ENCODE assay signal across 8 cellular contexts in genomic region chr16:54285414-54286066, GRCh38. TPM values are rescaled to one million over a fixed set of nuclear protein-coding genes. Genes with fewer than 3 reads are reported as not detected.
DNase-seq lines count a peak whose midpoint lies in the region; ATAC-seq and TF ChIP-seq lines count a peak whose summit lies in the region.

No MANE protein-coding gene starts in this region.

- peaks cover 64% of the 10 kb centered on the region for H3K27me3 Mint-ChIP-seq in CD4-positive, alpha-beta T cell

- DNase-seq in NCI-H748 (lab: John Stamatoyannopoulos, UW; ENCODE audit: unreplicated experiment) (peak; percentile 41), NCI-H748 treated with DMSO at 0.1 percent for 48 hours (lab: John Stamatoyannopoulos, UW) (no peak), fibroblast of villous mesenchyme (ENCODE audit: low read depth) (peak; percentile 32), sciatic nerve (ENCODE audit: low spot score) (peak; percentile 55)
- no peak for DNase-seq in CD4-positive, alpha-beta T cell

- no peaks in the 10 kb centered on the region for H3K9me3 Mint-ChIP-seq in CD4-positive, alpha-beta T cell

- no peaks in the 10 kb centered on the region for H3K36me3 Mint-ChIP-seq in CD4-positive, alpha-beta T cell (ENCODE audit: low read depth)

- no peak for TF ChIP-seq CTCF in fibroblast of villous mesenchyme (IDR thresholded peaks at IDR 0.05; ENCODE audit: insufficient read depth, low read depth, low read length)
- no peak for TF ChIP-seq CTCF in CD4-positive, alpha-beta T cell (IDR thresholded peaks at IDR 0.05)

- peaks cover 25% of the 10 kb centered on the region for H3K4me1 Mint-ChIP-seq in CD4-positive, alpha-beta T cell (ENCODE audit: low read depth)

- peak; percentile 37 for ATAC-seq in SK-N-SH treated with all-trans-retinoic acid at 6 μM for 48 hours
- peak; percentile 8 for ATAC-seq in sciatic nerve
- no peak for ATAC-seq in HG03280 (IDR thresholded peaks at IDR 0.05; ENCODE audit: unreplicated experiment)
- no peak for ATAC-seq in CD4-positive, alpha-beta T cell (ENCODE audit: poor library complexity)
- no peak for ATAC-seq in HG02642 (IDR thresholded peaks at IDR 0.05; ENCODE audit: poor library complexity, unreplicated experiment)

- no peaks in the 10 kb centered on the region for H3K9me3 ChIP-seq in CD4-positive, alpha-beta T cell (ENCODE audit: control insufficient read depth, low read length)

- no peak overlapping the region for H3K27ac ChIP-seq in CD4-positive, alpha-beta T cell (ENCODE audit: low read depth, low read length)

- no peak overlapping the region for H3K27ac Mint-ChIP-seq in CD4-positive, alpha-beta T cell

- intact Hi-C loops in sciatic nerve (cut with DNase I): no loop called here
- intact Hi-C loops in CD4-positive, alpha-beta T cell (cut with DNase I, micrococcal nuclease): no loop called here

- no peak overlapping the region for H3K4me3 Mint-ChIP-seq in CD4-positive, alpha-beta T cell

- peak overlapping the region; percentile 77 for H3K4me3 ChIP-seq in fibroblast of villous mesenchyme (ENCODE audit: low read depth, low read length)

- CTCF ChIA-PET in CD4-positive, alpha-beta T cell (lab: Charles Lee): no interaction called here

- POLR2A ChIA-PET in CD4-positive, alpha-beta T cell (lab: Charles Lee): no interaction called here

- peaks cover 82% of the 10 kb centered on the region for H3K27me3 ChIP-seq in CD4-positive, alpha-beta T cell (ENCODE audit: control insufficient read depth, insufficient read depth, low read length)

TF ChIP-seq in SK-N-SH treated with all-trans-retinoic acid at 6 μM for 48 hours, 23 proteins besides CTCF, POLR2A, EP300 and RAD21:
- TF ChIP-seq ZFP30 (CRISPR knock-in tag; IDR thresholded peaks at IDR 0.05) (no peak), ESRRG (CRISPR knock-in tag; IDR thresholded peaks at IDR 0.05) (no peak), RARB (CRISPR knock-in tag; IDR thresholded peaks at IDR 0.05) (no peak), ISL1 (CRISPR knock-in tag; IDR thresholded peaks at IDR 0.05) (no peak), ZNF565 (CRISPR knock-in tag; conservative IDR thresholded peaks at IDR 0.05; ENCODE audit: low read depth) (no peak), CSDC2 (CRISPR knock-in tag; IDR thresholded peaks at IDR 0.05) (no peak), ZC3H10 (CRISPR knock-in tag; IDR thresholded peaks at IDR 0.05) (no peak), ZFP3 (CRISPR knock-in tag; IDR thresholded peaks at IDR 0.05) (no peak)

RNA-seq across cellular contexts. Expression of gene IRX3, which starts 1.0 kb away (rescaled TPM):
- total RNA-seq in fibroblast of villous mesenchyme (0.64 and 0.86 TPM in 2 replicates), sciatic nerve (1.1 TPM)
- not detected for total RNA-seq in CD4-positive, alpha-beta T cell

Comparison
In these comparisons a context has a peak if more than half of its experiments do, and no peak if none do; other contexts are left out.
1. DNase-seq: peak in NCI-H748 (single experiment), fibroblast of villous mesenchyme (single experiment) and sciatic nerve (single experiment); none in NCI-H748 treated with DMSO at 0.1 percent for 48 hours (single experiment) and CD4-positive, alpha-beta T cell (0 of 10).
2. ATAC-seq: peak in SK-N-SH treated with all-trans-retinoic acid at 6 μM for 48 hours (single experiment) and sciatic nerve (single experiment); none in HG03280 (single experiment), CD4-positive, alpha-beta T cell (single experiment) and HG02642 (single experiment).